In genomic region chr12:92927436-92928116, GRCh38 we compare ENCODE assay signal across 8 cellular contexts. TPM values are rescaled to one million over a fixed set of nuclear protein-coding genes. Genes with fewer than 3 reads are reported as not detected.
DNase-seq lines count a peak whose midpoint lies in the region; ATAC-seq and TF ChIP-seq lines count a peak whose summit lies in the region.

No MANE protein-coding gene starts in this region.

- H3K27ac ChIP-seq in VCaP (peak overlapping the region; percentile 87), gastroesophageal sphincter (peak overlapping the region; percentile 96 to 99 (median 97))

- TF ChIP-seq POLR2A in gastroesophageal sphincter (IDR thresholded peaks at IDR 0.05), result peak in 1 of 2 donors; percentile 10

- H3K9me3 ChIP-seq in gastroesophageal sphincter, result no peaks in the 10 kb centered on the region

- no peaks in the 10 kb centered on the region for H3K27me3 ChIP-seq in gastroesophageal sphincter

- peaks cover 0 to 53% (median 8%) of the 10 kb centered on the region in 3 donors for H3K4me1 ChIP-seq in gastroesophageal sphincter

- TF ChIP-seq CTCF in VCaP (conservative IDR thresholded peaks at IDR 0.05) (no peak), gastroesophageal sphincter (IDR thresholded peaks at IDR 0.05) (no peak)

- DNase-seq in retina (peak; percentile 20), SKM-1 treated with dmso at 0.1 percent for 144 hours (lab: John Stamatoyannopoulos, UW; ENCODE audit: unreplicated experiment) (no peak)

- H3K36me3 ChIP-seq in gastroesophageal sphincter, result no peaks in the 10 kb centered on the region

- WGBS in gastroesophageal sphincter (ENCODE audit: low coverage in 1 of 2), 2 donors, result 0 to 3% methylated on average over 5 to 7 of the region's 7 CpGs

- no peak for TF ChIP-seq EP300 in gastroesophageal sphincter (IDR thresholded peaks at IDR 0.05)

- H3K4me3 ChIP-seq in GM08714 (ENCODE audit: low read length) (peak overlapping the region; percentile 92), gastroesophageal sphincter (peak overlapping the region; percentile 89 to 92)

- ATAC-seq in HG03354 (IDR thresholded peaks at IDR 0.05; ENCODE audit: poor library complexity, severe bottlenecking, unreplicated experiment) (peak; percentile 17), gastroesophageal sphincter (no peak), HG02763 (IDR thresholded peaks at IDR 0.05; ENCODE audit: unreplicated experiment) (no peak), HG03159 (IDR thresholded peaks at IDR 0.05; ENCODE audit: unreplicated experiment) (no peak)

RNA-seq across cellular contexts. Expression of gene EEA1, which starts 1.5 kb away (rescaled TPM):
- total RNA-seq in gastroesophageal sphincter, result 10 to 100 TPM; 25.0 to 37.1 (median 30.4) TPM
